15 cellular contexts compared by ENCODE assay signal in genomic region chr9:24479696-24480095, GRCh38.
"Had no signal": no experiment of that assay in that cellular context is flagged by ENCODE, and none has a peak within 500 bp of the region (broad histone marks: within the 10 kb centered on the region; RNA-seq: fewer than 3 reads in every experiment).

No MANE protein-coding gene starts in this region.

- H3K4me1 ChIP-seq: esophagus squamous epithelium, lower lobe of right lung, prostate gland, right atrium auricular region had no signal

- H3K36me3 Mint-ChIP-seq: activated naive CD4-positive, alpha-beta T cell treated with anti-CD3 and anti-CD28 coated beads, Interleukin-2, amount 50 U/mL, for 72 hours had no signal

- ATAC-seq: activated naive CD4-positive, alpha-beta T cell treated with anti-CD3 and anti-CD28 coated beads, Interleukin-2, amount 50 U/mL, for 72 hours; left cardiac atrium; lower lobe of right lung; stimulated activated naive CD8-positive, alpha-beta T cell treated with anti-CD3 and anti-CD28 coated beads, Interleukin-15, amount 100 ng/mL, for 72 hours had no signal

- H3K9me3 Mint-ChIP-seq: dendritic cell treated with granulocyte-macrophage colony-stimulating factor and Interleukin-4, amounts not matched to agents 40 ng/mL and 50 ng/mL, for 4 days had no signal

- H3K27ac Mint-ChIP-seq: activated naive CD4-positive, alpha-beta T cell treated with anti-CD3 and anti-CD28 coated beads, Interleukin-2, amount 50 U/mL, for 72 hours; dendritic cell treated with granulocyte-macrophage colony-stimulating factor and Interleukin-4, amounts not matched to agents 40 ng/mL and 50 ng/mL, for 4 days had no signal

- H3K4me3 ChIP-seq: esophagus squamous epithelium, lower lobe of right lung, prostate gland, right atrium auricular region had no signal

- H3K27ac ChIP-seq: esophagus squamous epithelium, lower lobe of right lung, prostate gland, right atrium auricular region, WERI-Rb-1 had no signal

- H3K36me3 ChIP-seq: esophagus squamous epithelium, lower lobe of right lung, prostate gland, right atrium auricular region, WERI-Rb-1 had no signal

- H3K27me3 ChIP-seq: esophagus squamous epithelium, right atrium auricular region had no signal

- H3K27me3 Mint-ChIP-seq: dendritic cell treated with granulocyte-macrophage colony-stimulating factor and Interleukin-4, amounts not matched to agents 40 ng/mL and 50 ng/mL, for 4 days; stimulated activated naive CD8-positive, alpha-beta T cell treated with anti-CD3 and anti-CD28 coated beads, Interleukin-15, amount 100 ng/mL, for 72 hours had no signal

- H3K4me3 Mint-ChIP-seq: dendritic cell treated with granulocyte-macrophage colony-stimulating factor and Interleukin-4, amounts not matched to agents 40 ng/mL and 50 ng/mL, for 4 days; stimulated activated naive CD8-positive, alpha-beta T cell treated with anti-CD3 and anti-CD28 coated beads, Interleukin-15, amount 100 ng/mL, for 72 hours had no signal

- H3K4me1 Mint-ChIP-seq: stimulated activated naive CD8-positive, alpha-beta T cell treated with anti-CD3 and anti-CD28 coated beads, Interleukin-15, amount 100 ng/mL, for 72 hours had no signal

- H3K9me3 ChIP-seq: esophagus squamous epithelium, lower lobe of right lung, prostate gland, right atrium auricular region had no signal

- DNase-seq: activated CD4-positive, alpha-beta T cell treated with anti-CD3 and anti-CD28 coated beads, Interleukin-2, amount 50 U/mL, for 4 hours; activated gamma-delta T cell; effector CD8-positive, alpha-beta T cell; esophagus squamous epithelium; left cardiac atrium; lower lobe of right lung; stimulated activated CD4-positive, alpha-beta T cell treated with anti-CD3 and anti-CD28 coated beads, Interleukin-2, amount 100 ng/mL, for 48 hours; stimulated activated naive CD8-positive, alpha-beta T cell treated with anti-CD3 and anti-CD28 coated beads, Interleukin-15, amount 100 ng/mL, for 72 hours; T-helper 2 cell; trophoblast cell; WERI-Rb-1 had no signal
